ENCODE assay signal across 3 cellular contexts in genomic region chr7:84809877-84810276, GRCh38.
TF ChIP-seq lines count a peak whose summit lies in the region.

No MANE protein-coding gene starts in this region.

TF ChIP-seq in liver, 16 proteins besides CTCF, POLR2A, EP300 and RAD21 (continued from another document):
- no peak for TF ChIP-seq ATF3 (IDR thresholded peaks at IDR 0.05)

TF ChIP-seq in HepG2, 621 proteins besides CTCF, POLR2A, EP300 and RAD21 (continued from another document):
- TF ChIP-seq ERF (CRISPR knock-in tag; IDR thresholded peaks at IDR 0.05) (no peak), RARG (CRISPR knock-in tag; IDR thresholded peaks at IDR 0.05; ENCODE audit: low read depth) (no peak), CERS6 (CRISPR knock-in tag; IDR thresholded peaks at IDR 0.05) (no peak), ZFX (CRISPR knock-in tag; IDR thresholded peaks at IDR 0.05; ENCODE audit: low read depth) (no peak), ZNF513 (CRISPR knock-in tag; conservative IDR thresholded peaks at IDR 0.05) (no peak), SALL2 (CRISPR knock-in tag; IDR thresholded peaks at IDR 0.05) (no peak), HNRNPK (IDR thresholded peaks at IDR 0.05; ENCODE audit: low read depth, low read length, poor library complexity, severe bottlenecking) (no peak)

TF ChIP-seq in K562, 482 proteins besides CTCF, POLR2A, EP300 and RAD21 (continued from another document):
- TF ChIP-seq ZNF780A (CRISPR knock-in tag; IDR thresholded peaks at IDR 0.05) (no peak), ZNF24 (IDR thresholded peaks at IDR 0.05) (no peak), KAT2B (IDR thresholded peaks at IDR 0.05; ENCODE audit: low read depth, low read length) (no peak), LARP7 (IDR thresholded peaks at IDR 0.05) (no peak), ETV6 (IDR thresholded peaks at IDR 0.05; ENCODE audit: borderline replicate concordance in 1 of 2, low read depth in 2 of 2, low read length in 1 of 2) (no peak), ETV6 (CRISPR knock-in tag; IDR thresholded peaks at IDR 0.05; ENCODE audit: borderline replicate concordance) (no peak), POU5F1 (IDR thresholded peaks at IDR 0.05; ENCODE audit: borderline replicate concordance, low read depth, low read length, partially characterized antibody) (no peak), ARID4B (CRISPR knock-in tag; IDR thresholded peaks at IDR 0.05) (no peak), RB1 (IDR thresholded peaks at IDR 0.05; ENCODE audit: low read depth) (no peak), TOE1 (IDR thresholded peaks at IDR 0.05; ENCODE audit: borderline replicate concordance) (no peak), TOE1 (CRISPR knock-in tag; IDR thresholded peaks at IDR 0.05; ENCODE audit: borderline replicate concordance, low read depth) (no peak), ZBTB49 (CRISPR knock-in tag; IDR thresholded peaks at IDR 0.05; ENCODE audit: borderline replicate concordance) (no peak)
TF ChIP-seq in K562: peak in this region for 0.
